Comparison of ENCODE assay signal across 9 cellular contexts in genomic region chr19:50430888-50431342, GRCh38. TPM values are rescaled to one million over a fixed set of nuclear protein-coding genes. Genes with fewer than 3 reads are reported as not detected.
DNase-seq lines count a peak whose midpoint lies in the region; ATAC-seq and TF ChIP-seq lines count a peak whose summit lies in the region.
"Had no signal": no experiment of that assay in that cellular context is flagged by ENCODE, and none has a peak within 500 bp of the region (broad histone marks: within the 10 kb centered on the region; RNA-seq: fewer than 3 reads in every experiment).

No MANE protein-coding gene starts in this region.

- CTCF ChIA-PET in SK-N-SH (lab: Yijun Ruan, JAX), result interaction anchor here (1.1 to 1.6 kb wide), 2 partner anchors 62 to 74 kb away, joined by 3 to 5 read pairs; no protein-coding TSS in a partner anchor
- CTCF ChIA-PET in activated CD4-positive, alpha-beta memory T cell treated with anti-CD3 and anti-CD28 coated beads for 36 hours (lab: Charles Lee), result interaction anchor here (1.8 to 2.1 kb wide), 2 partner anchors 30 to 74 kb away, joined by 7 to 8 read pairs; no protein-coding TSS in a partner anchor

- no peak for ATAC-seq in SK-N-SH treated with all-trans-retinoic acid at 6 μM for 48 hours
- ATAC-seq in stimulated activated naive B cell treated with anti-CD40 and anti-IgM and Interleukin-4, amounts not matched to agents 10 μg/mL and 1 μg/mL and 100 μg/mL, for 72 hours (replicated peaks), result peak; percentile 30 to 33
- no peak for ATAC-seq in GM19395 (IDR thresholded peaks at IDR 0.05; ENCODE audit: unreplicated experiment)

- no peak overlapping the region for H2AFZ ChIP-seq in SK-N-SH (ENCODE audit: low read depth)

- WGBS in SK-N-SH (ENCODE audit: low lambda C conversion rate), result 54% methylated on average over 13 of the region's 13 CpGs

- no peaks in the 10 kb centered on the region for H3K36me3 ChIP-seq in SK-N-SH (replicated peaks in 1 of 2; ENCODE audit: control insufficient read depth in 1 of 2, insufficient read depth in 2 of 2, low read length in 1 of 2)
- H3K36me3 ChIP-seq in iPS-15b (ENCODE audit: control insufficient read depth, insufficient read depth, low read length), result no peaks in the 10 kb centered on the region
- H3K36me3 ChIP-seq in brain microvascular endothelial cell (replicated peaks), result no peaks in the 10 kb centered on the region

- H3K27me3 ChIP-seq in SK-N-SH (ENCODE audit: insufficient read depth) (peaks cover 26% of the 10 kb centered on the region), iPS-15b (ENCODE audit: control insufficient read depth, insufficient read depth, low read length) (peaks cover 4% of the 10 kb centered on the region), brain microvascular endothelial cell (replicated peaks) (peaks cover 22% of the 10 kb centered on the region)

- TF ChIP-seq CTCF in SK-N-SH (IDR thresholded peaks at IDR 0.05), result no peak
- no peak for TF ChIP-seq CTCF in brain microvascular endothelial cell (IDR thresholded peaks at IDR 0.05; ENCODE audit: low read depth, low read length, missing control alignments)

- H3F3A ChIP-seq in SK-N-SH (replicated peaks; ENCODE audit: insufficient read depth), result no peaks in the 10 kb centered on the region

- H3K4me3 ChIP-seq in SK-N-SH (ENCODE audit: low read depth in 2 of 2, low read length in 1 of 2), result no peak overlapping the region; a peak in 1 of 4 replicates
- peak overlapping the region; percentile 78 for H3K4me3 ChIP-seq in iPS-15b (ENCODE audit: low read depth, low read length)
- H3K4me3 ChIP-seq in brain microvascular endothelial cell (ENCODE audit: low read depth, low read length), result no peak overlapping the region

- no peak for TF ChIP-seq RAD21 in SK-N-SH (IDR thresholded peaks at IDR 0.05; ENCODE audit: low read length)

- H3K4me2 ChIP-seq in SK-N-SH, result 0 out of 2 replicates have a peak overlapping the region, but pooled peaks have one; percentile 83

- H3K36me3 Mint-ChIP-seq in activated CD4-positive, alpha-beta memory T cell treated with anti-CD3 and anti-CD28 coated beads for 36 hours, result no peaks in the 10 kb centered on the region
- peaks cover 20 to 30% of the 10 kb centered on the region in 2 donors for H3K36me3 Mint-ChIP-seq in stimulated activated naive B cell treated with anti-CD40 and anti-IgM and Interleukin-4, amounts not matched to agents 10 μg/mL and 1 μg/mL and 100 μg/mL, for 72 hours

- H3K9ac ChIP-seq in SK-N-SH (no peak overlapping the region), iPS-15b (ENCODE audit: low read depth, low read length) (peak overlapping the region; percentile 65)

- in situ Hi-C loops in brain microvascular endothelial cell (cut with HindIII; ENCODE audit: low pct_ligation_motif_present, low sequenced_read_pairs), result no loop called here

- peaks cover 16% of the 10 kb centered on the region for H3K4me1 Mint-ChIP-seq in activated CD4-positive, alpha-beta memory T cell treated with anti-CD3 and anti-CD28 coated beads for 36 hours (ENCODE audit: low read depth)
- H3K4me1 Mint-ChIP-seq in stimulated activated naive B cell treated with anti-CD40 and anti-IgM and Interleukin-4, amounts not matched to agents 10 μg/mL and 1 μg/mL and 100 μg/mL, for 72 hours, result peaks cover 55 to 91% of the 10 kb centered on the region in 2 donors

- H3K9me3 ChIP-seq in SK-N-SH (no peaks in the 10 kb centered on the region), iPS-15b (ENCODE audit: control insufficient read depth, insufficient read depth, low read length) (no peaks in the 10 kb centered on the region)

- no peak for TF ChIP-seq EP300 in SK-N-SH (IDR thresholded peaks at IDR 0.05; ENCODE audit: borderline replicate concordance in 1 of 2, low read depth in 1 of 2, low read length in 1 of 2)

- H3K27ac Mint-ChIP-seq in activated CD4-positive, alpha-beta memory T cell treated with anti-CD3 and anti-CD28 coated beads for 36 hours, result no peak overlapping the region
- H3K27ac Mint-ChIP-seq in stimulated activated naive B cell treated with anti-CD40 and anti-IgM and Interleukin-4, amounts not matched to agents 10 μg/mL and 1 μg/mL and 100 μg/mL, for 72 hours, result peak overlapping the region; percentile 98

- POLR2A ChIA-PET in SK-N-SH (lab: Yijun Ruan, JAX), result no interaction called here
- POLR2A ChIA-PET in activated CD4-positive, alpha-beta memory T cell treated with anti-CD3 and anti-CD28 coated beads for 36 hours (lab: Charles Lee), result interaction anchor here (0.6 kb wide), 1 partner anchor 36 kb away, joined by 5 read pairs; no protein-coding TSS in a partner anchor

- H3K4me1 ChIP-seq in SK-N-SH (ENCODE audit: control insufficient read depth in 1 of 2, insufficient read depth in 2 of 2, low read depth in 1 of 2, low read length in 1 of 2), result peaks cover 0 to 19% of the 10 kb centered on the region in 2 experiments; a peak in 1 of 4 replicates
- peaks cover 14% of the 10 kb centered on the region for H3K4me1 ChIP-seq in iPS-15b (ENCODE audit: control insufficient read depth, insufficient read depth, low read length)

- no peak for DNase-seq in SK-N-SH
- no peak for DNase-seq in activated CD4-positive, alpha-beta memory T cell treated with anti-CD3 and anti-CD28 coated beads for 36 hours
- DNase-seq in stimulated activated naive B cell treated with anti-CD40 and anti-IgM and Interleukin-4, amounts not matched to agents 10 μg/mL and 1 μg/mL and 100 μg/mL, for 72 hours, result peak; percentile 75
- no peak for DNase-seq in HuH-7 (ENCODE audit: low spot score)
- DNase-seq in brain microvascular endothelial cell, result no peak

- H3K9me3 Mint-ChIP-seq in activated CD4-positive, alpha-beta memory T cell treated with anti-CD3 and anti-CD28 coated beads for 36 hours, result no peaks in the 10 kb centered on the region
- H3K9me3 Mint-ChIP-seq in stimulated activated naive B cell treated with anti-CD40 and anti-IgM and Interleukin-4, amounts not matched to agents 10 μg/mL and 1 μg/mL and 100 μg/mL, for 72 hours, result no peaks in the 10 kb centered on the region

- peaks cover 24% of the 10 kb centered on the region for H3K27me3 Mint-ChIP-seq in activated CD4-positive, alpha-beta memory T cell treated with anti-CD3 and anti-CD28 coated beads for 36 hours
- H3K27me3 Mint-ChIP-seq in stimulated activated naive B cell treated with anti-CD40 and anti-IgM and Interleukin-4, amounts not matched to agents 10 μg/mL and 1 μg/mL and 100 μg/mL, for 72 hours, result no peaks in the 10 kb centered on the region

- H3K9me2 ChIP-seq in SK-N-SH, result no peaks in the 10 kb centered on the region

- intact Hi-C loops in activated CD4-positive, alpha-beta memory T cell treated with anti-CD3 and anti-CD28 coated beads for 36 hours (cut with micrococcal nuclease), result no loop called here

- H3K4me3 Mint-ChIP-seq in activated CD4-positive, alpha-beta memory T cell treated with anti-CD3 and anti-CD28 coated beads for 36 hours, result peak overlapping the region; percentile 74
- peak overlapping the region; percentile 83 to 89 for H3K4me3 Mint-ChIP-seq in stimulated activated naive B cell treated with anti-CD40 and anti-IgM and Interleukin-4, amounts not matched to agents 10 μg/mL and 1 μg/mL and 100 μg/mL, for 72 hours

- H4K20me1 ChIP-seq in SK-N-SH (ENCODE audit: insufficient read depth), result no peaks in the 10 kb centered on the region

- H3K27ac ChIP-seq in SK-N-SH (ENCODE audit: low read depth in 2 of 2, low read length in 1 of 2) (no peak overlapping the region), brain microvascular endothelial cell (no peak overlapping the region)

- H3K79me2 ChIP-seq in SK-N-SH (ENCODE audit: insufficient read depth), result no peaks in the 10 kb centered on the region

TF ChIP-seq in SK-N-SH, 30 proteins besides CTCF, POLR2A, EP300 and RAD21 (continues in another document):
- TF ChIP-seq RFX5 (IDR thresholded peaks at IDR 0.05; ENCODE audit: low read length) (no peak), USF2 (IDR thresholded peaks at IDR 0.05; ENCODE audit: borderline replicate concordance, low read depth, low read length) (no peak)

TF ChIP-seq in SK-N-SH treated with all-trans-retinoic acid at 6 μM for 48 hours, 23 proteins besides CTCF, POLR2A, EP300 and RAD21 (continues in another document):
- TF ChIP-seq BACH2 (CRISPR knock-in tag; IDR thresholded peaks at IDR 0.05; ENCODE audit: borderline replicate concordance) (no peak), GLIS3 (CRISPR knock-in tag; IDR thresholded peaks at IDR 0.05) (no peak), ZNF565 (CRISPR knock-in tag; conservative IDR thresholded peaks at IDR 0.05; ENCODE audit: low read depth) (no peak), ZNF70 (CRISPR knock-in tag; IDR thresholded peaks at IDR 0.05) (no peak), ZFP3 (CRISPR knock-in tag; IDR thresholded peaks at IDR 0.05) (no peak), TCF4 (CRISPR knock-in tag; IDR thresholded peaks at IDR 0.05; ENCODE audit: borderline replicate concordance) (no peak), ISL1 (CRISPR knock-in tag; IDR thresholded peaks at IDR 0.05) (no peak)

RNA-seq across cellular contexts. Expression of gene MYBPC2, which starts 1.8 kb away (rescaled TPM):
- not detected in 2 replicates for polyA plus RNA-seq in SK-N-SH (2012; rRNA removed)
- polyA plus RNA-seq in SK-N-SH (2012; cell fraction: cytosol; rRNA removed), result not detected in 2 replicates
- polyA plus RNA-seq in SK-N-SH (2012; cell fraction: nucleus; rRNA removed), result not detected in 2 replicates
- total RNA-seq in activated CD4-positive, alpha-beta memory T cell treated with anti-CD3 and anti-CD28 coated beads for 36 hours, result under 1 TPM; 0.38 to 0.94 TPM
- total RNA-seq: RPMI7951 had no signal

RNA-seq across cellular contexts. Expression of gene SPIB, which starts 12.2 kb away (rescaled TPM):
- not detected in 2 replicates for polyA plus RNA-seq in SK-N-SH (2012; rRNA removed)
- 0.06 TPM in 1 of 2 replicates, not detected in the other for polyA plus RNA-seq in SK-N-SH (2012; cell fraction: cytosol; rRNA removed)
- not detected in 2 replicates for polyA plus RNA-seq in SK-N-SH (2012; cell fraction: nucleus; rRNA removed)
- total RNA-seq in activated CD4-positive, alpha-beta memory T cell treated with anti-CD3 and anti-CD28 coated beads for 36 hours, result under 1 TPM; 0.45 to 0.80 TPM
- total RNA-seq: RPMI7951 had no signal

RNA-seq across cellular contexts. Expression of gene EMC10, which starts 45.4 kb away (rescaled TPM):
- polyA plus RNA-seq in SK-N-SH (2012; rRNA removed), result 218 and 219 TPM in 2 replicates
- 127 and 185 TPM in 2 replicates for polyA plus RNA-seq in SK-N-SH (2012; cell fraction: cytosol; rRNA removed)
- polyA plus RNA-seq in SK-N-SH (2012; cell fraction: nucleus; rRNA removed), result 80.6 and 85.4 TPM in 2 replicates
- total RNA-seq in activated CD4-positive, alpha-beta memory T cell treated with anti-CD3 and anti-CD28 coated beads for 36 hours, result 10 to 100 TPM; 37.5 to 37.6 TPM

RNA-seq across cellular contexts. Expression of gene GARIN5A, which starts 45.7 kb away (rescaled TPM):
- 1.1 and 1.3 TPM in 2 replicates for polyA plus RNA-seq in SK-N-SH (2012; rRNA removed)
- polyA plus RNA-seq in SK-N-SH (2012; cell fraction: cytosol; rRNA removed), result 0.63 and 0.73 TPM in 2 replicates
- 0.80 and 1.00 TPM in 2 replicates for polyA plus RNA-seq in SK-N-SH (2012; cell fraction: nucleus; rRNA removed)
- total RNA-seq in activated CD4-positive, alpha-beta memory T cell treated with anti-CD3 and anti-CD28 coated beads for 36 hours, result under 1 TPM; 0.77 to 0.88 TPM
- total RNA-seq: RPMI7951 had no signal

RNA-seq across cellular contexts. Expression of gene POLD1, which starts 46.8 kb away (rescaled TPM):
- polyA plus RNA-seq in SK-N-SH (2012; rRNA removed), result 28.6 and 33.6 TPM in 2 replicates
- polyA plus RNA-seq in SK-N-SH (2012; cell fraction: cytosol; rRNA removed), result 8.1 and 14.9 TPM in 2 replicates
- 109 and 151 TPM in 2 replicates for polyA plus RNA-seq in SK-N-SH (2012; cell fraction: nucleus; rRNA removed)
- total RNA-seq in activated CD4-positive, alpha-beta memory T cell treated with anti-CD3 and anti-CD28 coated beads for 36 hours, result 100 to 1,000 TPM; 190 to 191 TPM

Comparison
In these comparisons a context has a peak if more than half of its experiments do, and no peak if none do; other contexts are left out.
1. ATAC-seq: peak in stimulated activated naive B cell treated with anti-CD40 and anti-IgM and Interleukin-4, amounts not matched to agents 10 μg/mL and 1 μg/mL and 100 μg/mL, for 72 hours (2 of 2); none in SK-N-SH treated with all-trans-retinoic acid at 6 μM for 48 hours (single experiment) and GM19395 (single experiment).